8 cellular contexts compared by ENCODE assay signal in genomic region chrX:54999717-55000598, GRCh38. TPM values are rescaled to one million over a fixed set of nuclear protein-coding genes. Genes with fewer than 3 reads are reported as not detected.
A peak's percentile ranks its signal among the peaks of the same experiment; 100 is the strongest.
DNase-seq lines count a peak whose midpoint lies in the region; ATAC-seq lines count a peak whose summit lies in the region.

TSS of gene APEX2 (plus strand) at chrX:55000363. CDS start at chrX:55000423, 60 bp downstream.

- H3K14ac ChIP-seq in mesenchymal stem cell (ENCODE audit: low read length in 2 of 2) = no peak within 1 kb of the TSS

- peak within 1 kb of the TSS; percentile 7 for H4K8ac ChIP-seq in mesenchymal stem cell (ENCODE audit: low read length)

- peaks cover 14% of the 10 kb centered on the region for H3K79me1 ChIP-seq in mesenchymal stem cell (replicated peaks; ENCODE audit: low read length, poor library complexity, severe bottlenecking)

- H3K27me3 Mint-ChIP-seq in activated CD8-positive, alpha-beta memory T cell treated with anti-CD3 and anti-CD28 coated beads, Interleukin-2, amount 10 ng/mL, durations not matched to agents 7 days and 5 days = no peaks in the 10 kb centered on the region

- H2BK5ac ChIP-seq in mesenchymal stem cell (ENCODE audit: low read depth, low read length, poor library complexity, severe bottlenecking) = no peak within 1 kb of the TSS

- peaks cover 39% of the 10 kb centered on the region for H3K36me3 ChIP-seq in NT2/D1 (ENCODE audit: insufficient read depth, insufficient read length, low read length)
- H3K36me3 ChIP-seq in endocrine pancreas (ENCODE audit: control insufficient read depth, insufficient read depth, low read length) = no peaks in the 10 kb centered on the region
- peaks cover 12 to 28% of the 10 kb centered on the region in 2 experiments for H3K36me3 ChIP-seq in mesenchymal stem cell (ENCODE audit: control insufficient read depth in 1 of 2, insufficient read depth in 2 of 2, low read depth in 1 of 2, low read length in 2 of 2)

- no peak within 1 kb of the TSS for H2BK12ac ChIP-seq in mesenchymal stem cell (ENCODE audit: low read length in 2 of 2)

- peak within 1 kb of the TSS; percentile 96 for H3K4me3 Mint-ChIP-seq in activated CD8-positive, alpha-beta memory T cell treated with anti-CD3 and anti-CD28 coated beads, Interleukin-2, amount 10 ng/mL, durations not matched to agents 7 days and 5 days

- no peaks in the 10 kb centered on the region for H3K9me3 Mint-ChIP-seq in activated CD8-positive, alpha-beta memory T cell treated with anti-CD3 and anti-CD28 coated beads, Interleukin-2, amount 10 ng/mL, durations not matched to agents 7 days and 5 days (ENCODE audit: low read depth)

- no peak within 1 kb of the TSS for H2AK5ac ChIP-seq in mesenchymal stem cell (ENCODE audit: low read length, severe bottlenecking)

- H3K27ac Mint-ChIP-seq in activated CD8-positive, alpha-beta memory T cell treated with anti-CD3 and anti-CD28 coated beads, Interleukin-2, amount 10 ng/mL, durations not matched to agents 7 days and 5 days = peak within 1 kb of the TSS; percentile 93

- H3K4me3 ChIP-seq in NT2/D1 (ENCODE audit: insufficient read length, low read depth) = peak within 1 kb of the TSS; percentile 81
- peak within 1 kb of the TSS; percentile 80 for H3K4me3 ChIP-seq in endocrine pancreas (ENCODE audit: control insufficient read depth, insufficient read depth, low read length)
- peak within 1 kb of the TSS; percentile 73 to 90 for H3K4me3 ChIP-seq in mesenchymal stem cell (ENCODE audit: insufficient read depth in 1 of 2, low read depth in 1 of 2, low read length in 2 of 2)

- peak within 1 kb of the TSS; percentile 66 for H4K91ac ChIP-seq in mesenchymal stem cell (ENCODE audit: low read length)

- DNase-seq in COR-L47 (lab: John Stamatoyannopoulos, UW) (peak; percentile 83), HUDEP-2 (lab: John Stamatoyannopoulos, UW; ENCODE audit: unreplicated experiment in 76 of 76) (peak; percentile 2 to 88 (median 79)), NT2/D1 (ENCODE audit: low read depth, low spot score) (peak; percentile 86), mesenchymal stem cell (peak; percentile 92)
- peak; percentile 92 for DNase-seq in activated CD8-positive, alpha-beta memory T cell treated with anti-CD3 and anti-CD28 coated beads, Interleukin-2, amount 10 ng/mL, durations not matched to agents 7 days and 5 days
- peak; percentile 78 for DNase-seq in stimulated activated CD8-positive, alpha-beta memory T cell treated with anti-CD3 and anti-CD28 coated beads, Interleukin-12 subunit alpha, Interleukin-12 subunit beta, amount 100 ng/mL, for 4 hours (ENCODE audit: low read depth)

- H3K4me1 ChIP-seq in NT2/D1 (ENCODE audit: insufficient read depth, insufficient read length) (no peaks in the 10 kb centered on the region), endocrine pancreas (ENCODE audit: control insufficient read depth, insufficient read depth, low read length) (no peaks in the 10 kb centered on the region), mesenchymal stem cell (ENCODE audit: control insufficient read depth, insufficient read depth, low read depth, low read length) (no peaks in the 10 kb centered on the region)

- peak within 1 kb of the TSS; percentile 95 for H3K9ac ChIP-seq in NT2/D1 (ENCODE audit: insufficient read length, low read depth)
- H3K9ac ChIP-seq in endocrine pancreas (ENCODE audit: control insufficient read depth, insufficient read depth, low read length) = peak within 1 kb of the TSS; percentile 47
- peak within 1 kb of the TSS; percentile 93 for H3K9ac ChIP-seq in mesenchymal stem cell (ENCODE audit: low read length)

- peak within 1 kb of the TSS; percentile 81 for H2AFZ ChIP-seq in mesenchymal stem cell (ENCODE audit: low read depth, low read length)

- peak within 1 kb of the TSS; percentile 48 to 79 for H3K18ac ChIP-seq in mesenchymal stem cell (ENCODE audit: low read depth in 1 of 2, low read length in 2 of 2)

- peak within 1 kb of the TSS in 1 of 2 experiments; percentile 67 for H3K4ac ChIP-seq in mesenchymal stem cell (ENCODE audit: low read depth in 1 of 2, low read length in 2 of 2)

- H3K36me3 Mint-ChIP-seq in activated CD8-positive, alpha-beta memory T cell treated with anti-CD3 and anti-CD28 coated beads, Interleukin-2, amount 10 ng/mL, durations not matched to agents 7 days and 5 days = peaks cover 18% of the 10 kb centered on the region

- H3K4me1 Mint-ChIP-seq in activated CD8-positive, alpha-beta memory T cell treated with anti-CD3 and anti-CD28 coated beads, Interleukin-2, amount 10 ng/mL, durations not matched to agents 7 days and 5 days = peaks cover 29% of the 10 kb centered on the region

- peak within 1 kb of the TSS; percentile 96 for H3K27ac ChIP-seq in mesenchymal stem cell (ENCODE audit: low read length, poor library complexity, severe bottlenecking)

- H3K9me3 ChIP-seq in NT2/D1 (ENCODE audit: insufficient read depth, low read length) (no peaks in the 10 kb centered on the region), endocrine pancreas (ENCODE audit: control insufficient read depth, low read length) (no peaks in the 10 kb centered on the region), mesenchymal stem cell (ENCODE audit: control insufficient read depth, low read length) (no peaks in the 10 kb centered on the region)

- CTCF ChIA-PET in activated CD8-positive, alpha-beta memory T cell treated with anti-CD3 and anti-CD28 coated beads, Interleukin-2, amount 10 ng/mL, durations not matched to agents 7 days and 5 days (lab: Charles Lee) = interaction anchor here (0.7 to 1.4 kb wide), 3 partner anchors 57 to 956 kb away, joined by 3 read pairs; partner anchors contain the start of gene PHF8

- H3K27me3 ChIP-seq in NT2/D1 (ENCODE audit: insufficient read depth, insufficient read length) (no peaks in the 10 kb centered on the region), endocrine pancreas (ENCODE audit: control insufficient read depth, insufficient read depth, low read length) (no peaks in the 10 kb centered on the region), mesenchymal stem cell (ENCODE audit: control insufficient read depth in 1 of 2, insufficient read depth in 1 of 2, low read length in 2 of 2) (peaks cover under 1 to 4% of the 10 kb centered on the region in 2 experiments)

- ATAC-seq in GM21381 (IDR thresholded peaks at IDR 0.05; ENCODE audit: unreplicated experiment) = peak; percentile 92
- ATAC-seq in activated CD8-positive, alpha-beta memory T cell treated with anti-CD3 and anti-CD28 coated beads, Interleukin-2, amount 10 ng/mL, durations not matched to agents 7 days and 5 days = peak; percentile 97

- H2BK15ac ChIP-seq in mesenchymal stem cell (ENCODE audit: low read depth, poor library complexity, severe bottlenecking) = peak within 1 kb of the TSS; percentile 12

- H3K4me2 ChIP-seq in mesenchymal stem cell (ENCODE audit: low read length, poor library complexity, severe bottlenecking) = peak within 1 kb of the TSS; percentile 74

- no peak within 1 kb of the TSS for H2BK120ac ChIP-seq in mesenchymal stem cell (ENCODE audit: low read depth, low read length)

- 0% methylated on average over 44 of the region's 55 CpGs for WGBS in mesenchymal stem cell

- H3K23ac ChIP-seq in mesenchymal stem cell (ENCODE audit: low read length in 2 of 2) = no peak within 1 kb of the TSS

RNA-seq across cellular contexts. Expression of gene APEX2, which starts in this region (rescaled TPM):
- total RNA-seq in activated CD8-positive, alpha-beta memory T cell treated with anti-CD3 and anti-CD28 coated beads, Interleukin-2, amount 10 ng/mL, durations not matched to agents 7 days and 5 days = 10 to 100 TPM; 28.6 to 35.8 TPM
- polyA plus RNA-seq in mesenchymal stem cell (2013, experiment 1 of 2) = 9.8 TPM
- 10.2 TPM for polyA plus RNA-seq in mesenchymal stem cell (2013, experiment 2 of 2)

Comparison
In these comparisons a context has a peak if more than half of its experiments do, and no peak if none do; other contexts are left out.
1. Peak in every context shown above with its lines: DNase-seq, ATAC-seq, H3K4me3 ChIP-seq and H3K27ac ChIP-seq.